In genomic region chr14:92718659-92719058, GRCh38 we compare ENCODE assay signal across 18 cellular contexts. TPM values are rescaled to one million over a fixed set of nuclear protein-coding genes. Genes with fewer than 3 reads are reported as not detected.
DNase-seq lines count a peak whose midpoint lies in the region; ATAC-seq and TF ChIP-seq lines count a peak whose summit lies in the region.
"Had no signal": no experiment of that assay in that cellular context is flagged by ENCODE, and none has a peak within 500 bp of the region (broad histone marks: within the 10 kb centered on the region; RNA-seq: fewer than 3 reads in every experiment).

No MANE protein-coding gene starts in this region.

- H3K4me3 ChIP-seq in astrocyte of the cerebellum (ENCODE audit: low read depth, low read length), result no peak overlapping the region
- no peak overlapping the region for H3K4me3 ChIP-seq in muscle layer of colon (ENCODE audit: low read depth in 1 of 2, low read length in 2 of 2)

- H3K27ac ChIP-seq in muscle layer of colon (ENCODE audit: low read depth, low read length), result peak overlapping the region; percentile 44
- no peak overlapping the region for H3K27ac ChIP-seq in CD4-positive, alpha-beta T cell (ENCODE audit: low read depth, low read length)

- intact Hi-C loops in CD4-positive, alpha-beta T cell (cut with DNase I, micrococcal nuclease), result no loop called here

- TF ChIP-seq CTCF in astrocyte of the cerebellum (IDR thresholded peaks at IDR 0.05; ENCODE audit: low read depth, low read length, missing control alignments), result no peak
- TF ChIP-seq CTCF in CD4-positive, alpha-beta T cell (IDR thresholded peaks at IDR 0.05), result no peak

- no peaks in the 10 kb centered on the region for H3K9me3 ChIP-seq in muscle layer of colon (ENCODE audit: low read length)
- no peaks in the 10 kb centered on the region for H3K9me3 ChIP-seq in CD4-positive, alpha-beta T cell (ENCODE audit: control insufficient read depth, low read length)
- H3K9me3 ChIP-seq: SK-N-SH had no signal

- POLR2A ChIA-PET in CD4-positive, alpha-beta T cell (lab: Charles Lee), result interaction anchor here (0.6 kb wide), 1 partner anchor 15 kb away, joined by 3 read pairs; no protein-coding TSS in a partner anchor

- no peak overlapping the region for H3K9ac ChIP-seq in muscle layer of colon (ENCODE audit: low read length)
- H3K9ac ChIP-seq: SK-N-SH had no signal

- H3K4me1 ChIP-seq in muscle layer of colon (ENCODE audit: insufficient read depth, low read length), result peaks cover 35% of the 10 kb centered on the region

- no peak overlapping the region for H3K27ac Mint-ChIP-seq in CD4-positive, alpha-beta T cell
- H3K27ac Mint-ChIP-seq: CD4-positive, alpha-beta memory T cell had no signal

- H3K36me3 Mint-ChIP-seq in CD4-positive, alpha-beta T cell (ENCODE audit: low read depth), result peaks cover 5% of the 10 kb centered on the region
- H3K36me3 Mint-ChIP-seq: CD4-positive, alpha-beta memory T cell had no signal

- no peaks in the 10 kb centered on the region for H3K9me3 Mint-ChIP-seq in CD4-positive, alpha-beta T cell
- H3K9me3 Mint-ChIP-seq: CD4-positive, alpha-beta memory T cell had no signal

- H3K4me3 Mint-ChIP-seq in CD4-positive, alpha-beta T cell, result no peak overlapping the region
- H3K4me3 Mint-ChIP-seq: CD4-positive, alpha-beta memory T cell had no signal

- CTCF ChIA-PET in CD4-positive, alpha-beta T cell (lab: Charles Lee), result no interaction called here

- H3K4me1 Mint-ChIP-seq in CD4-positive, alpha-beta T cell (ENCODE audit: low read depth), result peaks cover 5% of the 10 kb centered on the region

- in situ Hi-C loops in astrocyte of the cerebellum (cut with HindIII; ENCODE audit: low sequenced_read_pairs), result no loop called here

- ATAC-seq in CD4-positive, alpha-beta T cell (ENCODE audit: poor library complexity), result no peak
- ATAC-seq: HCT116 had no signal

- H3K27me3 ChIP-seq in muscle layer of colon (ENCODE audit: control insufficient read depth in 1 of 2, insufficient read depth in 2 of 2, low read length in 2 of 2), result no peaks in the 10 kb centered on the region
- no peaks in the 10 kb centered on the region for H3K27me3 ChIP-seq in CD4-positive, alpha-beta T cell (ENCODE audit: control insufficient read depth, insufficient read depth, low read length)

- H3K27me3 Mint-ChIP-seq in CD4-positive, alpha-beta T cell, result no peaks in the 10 kb centered on the region
- H3K27me3 Mint-ChIP-seq: CD4-positive, alpha-beta memory T cell had no signal

- no peaks in the 10 kb centered on the region for H3K36me3 ChIP-seq in muscle layer of colon (ENCODE audit: insufficient read depth, low read length)

- peak; percentile 12 for DNase-seq in ELR (ENCODE audit: low read depth)
- DNase-seq in astrocyte of the cerebellum (ENCODE audit: low read depth), result peak; percentile 62
- DNase-seq in NCI-H526 (lab: John Stamatoyannopoulos, UW), result no peak
- no peak for DNase-seq in NK-92 treated with Interleukin-12 subunit alpha and Interleukin-12 subunit beta, amount 100 ng/mL, for 24 hours (lab: John Stamatoyannopoulos, UW)
- DNase-seq in CD4-positive, alpha-beta T cell, result no peak
- DNase-seq in GF-D8 (lab: John Stamatoyannopoulos, UW), result no peak
- DNase-seq: CD4-positive, alpha-beta memory T cell; DMS153; GOT3; NCI-H1092 treated with DMSO at 0.1 percent for 48 hours; NCI-H146; NCI-H2081; NCI-H2171 treated with DMSO at 0.1 percent for 48 hours; NCI-H446; Right ventricle myocardium superior; SK-N-SH had no signal

RNA-seq across cellular contexts. Expression of gene LGMN, which starts 29.8 kb away (rescaled TPM):
- 1 to 10 TPM; 4.5 to 4.9 TPM for total RNA-seq in CD4-positive, alpha-beta T cell

Comparison
In these comparisons a context has a peak if more than half of its experiments do, and no peak if none do; other contexts are left out.
1. DNase-seq: peak in ELR (single experiment) and astrocyte of the cerebellum (single experiment); none in NCI-H526 (0 of 2), NK-92 treated with Interleukin-12 subunit alpha and Interleukin-12 subunit beta, amount 100 ng/mL, for 24 hours (single experiment), CD4-positive, alpha-beta T cell (0 of 10) and GF-D8 (single experiment).